In the genomic region with DNA sequence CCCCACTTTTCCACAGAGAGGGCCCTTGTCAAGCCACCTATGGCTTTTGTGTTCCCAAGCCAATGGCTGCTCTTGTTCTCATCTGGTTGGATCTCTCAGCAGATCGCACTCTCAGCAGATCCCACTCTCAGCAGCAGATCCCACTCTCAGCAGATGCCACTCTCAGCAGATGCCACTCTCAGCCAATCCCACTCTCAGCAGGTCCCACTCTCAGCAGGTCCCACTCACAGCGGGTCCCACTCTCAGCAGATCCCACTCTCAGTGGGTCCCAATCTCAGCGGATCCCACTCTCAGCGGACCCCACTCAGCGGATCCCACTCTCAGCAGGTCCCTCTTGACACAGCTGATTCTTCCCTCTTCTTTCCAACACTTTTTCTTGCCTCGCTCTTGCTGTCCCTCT, we compare ENCODE assay signal across 28 cellular contexts.
"Had no signal": no experiment of that assay in that cellular context is flagged by ENCODE, and none has a peak within 500 bp of the region (broad histone marks: within the 10 kb centered on the region; RNA-seq: fewer than 3 reads in every experiment).

No MANE protein-coding gene starts in this region.

- H3K27ac Mint-ChIP-seq: dendritic cell treated with granulocyte-macrophage colony-stimulating factor and Interleukin-4, amounts not matched to agents 40 ng/mL and 50 ng/mL, for 4 days; effector memory CD8-positive, alpha-beta T cell; natural killer cell; progenitor cell of endocrine pancreas; stimulated activated memory B cell treated with anti-CD40 and anti-IgM and Interleukin-4, amounts not matched to agents 10 μg/mL and 1 μg/mL and 100 μg/mL, for 72 hours had no signal

- FAIRE-seq: endometrium, frontal cortex, islet of Langerhans, pancreas had no signal

- H3K4me2 ChIP-seq: smooth muscle cell had no signal

- H3K36me3 ChIP-seq: colonic mucosa, neutrophil, pancreas, right lobe of liver, tibial artery, vagina had no signal

- H3K27me3 Mint-ChIP-seq: central memory CD8-positive, alpha-beta T cell; effector memory CD8-positive, alpha-beta T cell; stimulated activated memory B cell treated with anti-CD40 and anti-IgM and Interleukin-4, amounts not matched to agents 10 μg/mL and 1 μg/mL and 100 μg/mL, for 72 hours had no signal

- H3K4me3 Mint-ChIP-seq: central memory CD8-positive, alpha-beta T cell; dendritic cell treated with granulocyte-macrophage colony-stimulating factor and Interleukin-4, amounts not matched to agents 40 ng/mL and 50 ng/mL, for 4 days; effector memory CD8-positive, alpha-beta T cell; natural killer cell; stimulated activated memory B cell treated with anti-CD40 and anti-IgM and Interleukin-4, amounts not matched to agents 10 μg/mL and 1 μg/mL and 100 μg/mL, for 72 hours had no signal

- H3K4me1 Mint-ChIP-seq: central memory CD8-positive, alpha-beta T cell; stimulated activated memory B cell treated with anti-CD40 and anti-IgM and Interleukin-4, amounts not matched to agents 10 μg/mL and 1 μg/mL and 100 μg/mL, for 72 hours had no signal

- H3K9me3 ChIP-seq: colonic mucosa, lower lobe of right lung, neutrophil, pancreas, right lobe of liver, testis, tibial artery, upper lobe of left lung, vagina had no signal

- H3K27ac ChIP-seq: colonic mucosa, lower lobe of right lung, neutrophil, pancreas, right lobe of liver, testis, tibial artery, upper lobe of left lung, vagina had no signal

- H3K9me3 Mint-ChIP-seq: central memory CD8-positive, alpha-beta T cell; dendritic cell treated with granulocyte-macrophage colony-stimulating factor and Interleukin-4, amounts not matched to agents 40 ng/mL and 50 ng/mL, for 4 days; effector memory CD8-positive, alpha-beta T cell; natural killer cell; stimulated activated memory B cell treated with anti-CD40 and anti-IgM and Interleukin-4, amounts not matched to agents 10 μg/mL and 1 μg/mL and 100 μg/mL, for 72 hours had no signal

- H3K27me3 ChIP-seq: colonic mucosa, neutrophil, pancreas, right lobe of liver, testis, tibial artery, upper lobe of left lung, vagina had no signal

- DNase-seq: colonic mucosa; effector memory CD8-positive, alpha-beta T cell; erythroblast; kidney glomerular epithelial cell; left colon; left ventricle myocardium superior; lower lobe of right lung; natural killer cell; stimulated activated CD4-positive, alpha-beta T cell treated with anti-CD3 and anti-CD28 coated beads, Interleukin-12 subunit alpha, Interleukin-12 subunit beta, amount 100 ng/mL, for 4 hours; stimulated activated CD4-positive, alpha-beta T cell treated with anti-CD3 and anti-CD28 coated beads, Interleukin-2, amount 100 ng/mL, for 24 hours; stimulated activated CD4-positive, alpha-beta T cell treated with anti-CD3 and anti-CD28 coated beads, Interleukin-4, amount 100 ng/mL, for 24 hours; stimulated activated naive CD8-positive, alpha-beta T cell treated with anti-CD3 and anti-CD28 coated beads, Interleukin-15, Interleukin-2, amounts not matched to agents 100 U/mL and 50 U/mL, for 24 hours; substantia nigra; testis; tibial artery; upper lobe of left lung had no signal

- ATAC-seq: effector memory CD8-positive, alpha-beta T cell; left colon; left ventricle myocardium superior; lower lobe of right lung; natural killer cell; pancreas; right lobe of liver; stimulated activated memory B cell treated with anti-CD40 and anti-IgM and Interleukin-4, amounts not matched to agents 10 μg/mL and 1 μg/mL and 100 μg/mL, for 72 hours; stimulated activated naive CD8-positive, alpha-beta T cell treated with anti-CD3 and anti-CD28 coated beads, Interleukin-15, Interleukin-2, amounts not matched to agents 100 U/mL and 50 U/mL, for 24 hours had no signal

- H3K4me3 ChIP-seq: colonic mucosa, lower lobe of right lung, pancreas, right lobe of liver, smooth muscle cell, testis, tibial artery, upper lobe of left lung, vagina had no signal

- H3K36me3 Mint-ChIP-seq: natural killer cell; stimulated activated memory B cell treated with anti-CD40 and anti-IgM and Interleukin-4, amounts not matched to agents 10 μg/mL and 1 μg/mL and 100 μg/mL, for 72 hours had no signal

- H3K4me1 ChIP-seq: colonic mucosa, pancreas, right lobe of liver, testis, vagina had no signal
